Comparison of ENCODE assay signal across 13 cellular contexts in genomic region chr7:2679135-2680127, GRCh38. TPM values are rescaled to one million over a fixed set of nuclear protein-coding genes. Genes with fewer than 3 reads are reported as not detected.
A peak's percentile ranks its signal among the peaks of the same experiment; 100 is the strongest.
DNase-seq lines count a peak whose midpoint lies in the region; ATAC-seq, FAIRE-seq and TF ChIP-seq lines count a peak whose summit lies in the region.
"Not testable (repeated sequence)": the region's sequence is repeated elsewhere in the genome, so short reads cannot be mapped to it uniquely, and the experiment has no call there.
"Had no signal": no experiment of that assay in that cellular context is flagged by ENCODE, and none has a peak within 500 bp of the region (broad histone marks: within the 10 kb centered on the region; RNA-seq: fewer than 3 reads in every experiment).

No MANE protein-coding gene starts in this region.

- H4K20me1 ChIP-seq in BLaER1, result not testable (repeated sequence)

- not testable (repeated sequence) for H3K36me3 ChIP-seq in BLaER1; body of pancreas (replicated peaks in 1 of 2; ENCODE audit: insufficient read depth in 1 of 2, low read depth in 2 of 2); mesenchymal stem cell (ENCODE audit: control insufficient read depth in 1 of 2, insufficient read depth in 2 of 2, low read depth in 1 of 2, low read length in 2 of 2); spleen

- not testable (repeated sequence) for H2BK12ac ChIP-seq in mesenchymal stem cell (ENCODE audit: low read length in 2 of 2)

- H2BK120ac ChIP-seq in mesenchymal stem cell (ENCODE audit: low read depth, low read length), result not testable (repeated sequence)

- H2AFZ ChIP-seq in mesenchymal stem cell (ENCODE audit: low read depth, low read length), result not testable (repeated sequence)

- H2BK5ac ChIP-seq in mesenchymal stem cell (ENCODE audit: low read depth, low read length, poor library complexity, severe bottlenecking), result not testable (repeated sequence)

- not testable (repeated sequence) for H3K4ac ChIP-seq in mesenchymal stem cell (ENCODE audit: low read depth in 1 of 2, low read length in 2 of 2)

- WGBS in body of pancreas, 2 donors, result 67 to 75% methylated on average over 13 to 48 of the region's 64 CpGs
- 94% methylated on average over 40 of the region's 64 CpGs for WGBS in mesenchymal stem cell
- 73 to 87% (median 84%) methylated on average over 40 to 64 of the region's 64 CpGs for WGBS in spleen, 5 donors

- peak overlapping the region; percentile 78 for H3K4me2 ChIP-seq in BLaER1
- not testable (repeated sequence) for H3K4me2 ChIP-seq in mesenchymal stem cell (ENCODE audit: low read length, poor library complexity, severe bottlenecking)

- H3K9me3 ChIP-seq in BLaER1; body of pancreas; mesenchymal stem cell (ENCODE audit: control insufficient read depth, low read length); spleen: not testable (repeated sequence)

- not testable (repeated sequence) for H3K23ac ChIP-seq in mesenchymal stem cell (ENCODE audit: low read length in 2 of 2)

- not testable (repeated sequence) for H2AK5ac ChIP-seq in mesenchymal stem cell (ENCODE audit: low read length, severe bottlenecking)

- H3K14ac ChIP-seq in mesenchymal stem cell (ENCODE audit: low read length in 2 of 2), result not testable (repeated sequence)

- not testable (repeated sequence) for TF ChIP-seq CTCF in body of pancreas (IDR thresholded peaks at IDR 0.05); foreskin keratinocyte (conservative IDR thresholded peaks at IDR 0.05); spleen (IDR thresholded peaks at IDR 0.05 in 8 of 11, conservative IDR thresholded peaks at IDR 0.05 in 3 of 11)

- DNase-seq in GM12891 (ENCODE audit: insufficient read length, low spot score); body of pancreas; foreskin keratinocyte; mesenchymal stem cell: not testable (repeated sequence)
- peak; percentile 19 for DNase-seq in NCI-H146 (lab: John Stamatoyannopoulos, UW)
- DNase-seq in spleen, result peak; percentile 59

- not testable (repeated sequence) for H2BK15ac ChIP-seq in mesenchymal stem cell (ENCODE audit: low read depth, poor library complexity, severe bottlenecking)

- H3K4me1 ChIP-seq in BLaER1 (peaks cover 20% of the 10 kb centered on the region), spleen (peaks cover 0 to 21% (median 4%) of the 10 kb centered on the region in 6 donors)
- not testable (repeated sequence) for H3K4me1 ChIP-seq in body of pancreas; foreskin keratinocyte; mesenchymal stem cell (ENCODE audit: control insufficient read depth, insufficient read depth, low read depth, low read length)

- not testable (repeated sequence) for H3K79me1 ChIP-seq in mesenchymal stem cell (replicated peaks; ENCODE audit: low read length, poor library complexity, severe bottlenecking)

- H4K91ac ChIP-seq in mesenchymal stem cell (ENCODE audit: low read length), result peak overlapping the region; percentile 50

- H3K27ac ChIP-seq in BLaER1; body of pancreas; foreskin keratinocyte; mesenchymal stem cell (ENCODE audit: low read length, poor library complexity, severe bottlenecking); spleen: not testable (repeated sequence)

- H3K4me3 ChIP-seq in BLaER1; body of pancreas; mesenchymal stem cell (ENCODE audit: insufficient read depth in 1 of 2, low read depth in 1 of 2, low read length in 2 of 2); spleen: not testable (repeated sequence)

- H3K18ac ChIP-seq in mesenchymal stem cell (ENCODE audit: low read depth in 1 of 2, low read length in 2 of 2), result not testable (repeated sequence)

- H4K8ac ChIP-seq in mesenchymal stem cell (ENCODE audit: low read length), result not testable (repeated sequence)

- TF ChIP-seq POLR2A in GM12891 (IDR thresholded peaks at IDR 0.05; ENCODE audit: low read depth, low read length); spleen (IDR thresholded peaks at IDR 0.05): not testable (repeated sequence)
- peak in 1 of 3 donors; percentile 11 for TF ChIP-seq POLR2A in body of pancreas (IDR thresholded peaks at IDR 0.05)

- peak; percentile 58 for FAIRE-seq in GM12891 (lab: Jason Lieb, UNC)

- ATAC-seq in SK-N-SH treated with all-trans-retinoic acid at 6 μM for 48 hours (peak; percentile 46), body of pancreas (peak; percentile 25), foreskin keratinocyte (peak; percentile 8)

- not testable (repeated sequence) for H3K9ac ChIP-seq in BLaER1; mesenchymal stem cell (ENCODE audit: low read length)

- intact Hi-C loops in body of pancreas (cut with DNase I), result not testable (repeated sequence)
- intact Hi-C loops in spleen (cut with DNase I; ENCODE audit: low total_unique reads), result loop anchor here (10.0 kb wide), 1 partner anchor 205 kb away; the partner anchor contains the start of gene GRIFIN

- not testable (repeated sequence) for H3K27me3 ChIP-seq in BLaER1, body of pancreas
- H3K27me3 ChIP-seq in foreskin keratinocyte (peaks cover 18% of the 10 kb centered on the region), mesenchymal stem cell (ENCODE audit: control insufficient read depth in 1 of 2, insufficient read depth in 1 of 2, low read length in 2 of 2) (peaks cover 5 to 23% of the 10 kb centered on the region in 2 experiments), spleen (replicated peaks in 1 of 7) (peaks cover 0 to 42% (median 0%) of the 10 kb centered on the region in 7 donors)

RNA-seq across cellular contexts. Expression of gene AMZ1, which starts 8.6 kb away (rescaled TPM):
- 1.0 TPM for polyA plus RNA-seq in GM12891 (2012; ENCODE audit: low read depth, missing spikeins)
- total RNA-seq in body of pancreas, result not detected
- total RNA-seq in foreskin keratinocyte, result not detected in 2 replicates
- not detected in 2 replicates for polyA plus RNA-seq in foreskin keratinocyte
- polyA plus RNA-seq in mesenchymal stem cell (2013, experiment 1 of 2), result 0.06 TPM
- 0.07 TPM for polyA plus RNA-seq in mesenchymal stem cell (2013, experiment 2 of 2)
- total RNA-seq in spleen, result 1 to 10 TPM in 6 of 7 donors, under 1 TPM in 1; 0.97 to 3.4 (median 1.9) TPM
- 1 to 10 TPM in 1 of 3 donors, under 1 TPM in 2; 0.20 to 1.6 (median 0.57) TPM for polyA plus RNA-seq in spleen
- total RNA-seq: bronchial epithelial cell, G401, HT1080, MCF 10A, PC-9 had no signal

RNA-seq across cellular contexts. Expression of gene TTYH3, which starts 47.6 kb away (rescaled TPM):
- polyA plus RNA-seq in GM12891 (2012; ENCODE audit: low read depth, missing spikeins), result 23.3 TPM
- 10 to 100 TPM; 11.2 to 32.0 TPM for total RNA-seq in body of pancreas
- 28.6 and 33.6 TPM in 2 replicates for total RNA-seq in foreskin keratinocyte
- polyA plus RNA-seq in foreskin keratinocyte, result 30.3 and 31.0 TPM in 2 replicates
- polyA plus RNA-seq in mesenchymal stem cell (2013, experiment 1 of 2), result 198 TPM
- 194 TPM for polyA plus RNA-seq in mesenchymal stem cell (2013, experiment 2 of 2)
- 100 to 1,000 TPM in 2 of 7 donors, 10 to 100 TPM in 5; 62.6 to 158 (median 86.0) TPM for total RNA-seq in spleen
- 10 to 100 TPM; 11.9 to 33.0 (median 13.1) TPM for polyA plus RNA-seq in spleen
